8 cellular contexts compared by ENCODE assay signal in genomic region chr19:36140289-36141038, GRCh38. TPM values are rescaled to one million over a fixed set of nuclear protein-coding genes. Genes with fewer than 3 reads are reported as not detected.
DNase-seq lines count a peak whose midpoint lies in the region; ATAC-seq and TF ChIP-seq lines count a peak whose summit lies in the region.

No MANE protein-coding gene starts in this region.

- POLR2A ChIA-PET in HCT116 (lab: Charles Lee), result interaction anchor here (1.0 to 3.0 kb wide), 3 partner anchors 9 to 25 kb away, joined by 3 to 19 read pairs (median 9); partner anchors contain the start of genes POLR2I and TBCB
- POLR2A ChIA-PET in activated CD4-positive, alpha-beta memory T cell treated with anti-CD3 and anti-CD28 coated beads, Interleukin-2, amount 10 ng/mL, durations not matched to agents 7 days and 5 days (lab: Charles Lee), result interaction anchor here (0.7 to 2.0 kb wide), 10 partner anchors 10 to 237 kb away, joined by 3 to 43 read pairs (median 5); partner anchors contain the start of genes POLR2I, TBCB, WDR62 and ZNF146

- H3K36me3 ChIP-seq in HCT116 (ENCODE audit: control insufficient read depth in 1 of 2, insufficient read depth in 2 of 2, low read length in 2 of 2) (peaks cover 22 to 24% of the 10 kb centered on the region in 2 experiments), stomach smooth muscle (ENCODE audit: control insufficient read depth in 2 of 2, insufficient read depth in 2 of 2, low read length in 2 of 2) (peaks cover 12 to 14% of the 10 kb centered on the region in 2 donors)

- no peaks in the 10 kb centered on the region for H3K9me2 ChIP-seq in HCT116 (ENCODE audit: insufficient read depth)

- H2AFZ ChIP-seq in HCT116 (ENCODE audit: low read depth, low read length, poor library complexity, severe bottlenecking), result no peak overlapping the region

- TSS peak; percentile 78 for BruUV-seq in HCT116 (replicated peaks; lab: Mats Ljungman, UMichigan)

- H3K79me2 ChIP-seq in HCT116 (ENCODE audit: insufficient read depth, low read length), result peaks cover 33% of the 10 kb centered on the region

- H4K20me1 ChIP-seq in HCT116 (ENCODE audit: insufficient read depth), result peaks cover 6% of the 10 kb centered on the region; the same call in 1 of the 2 replicates

- no peaks in the 10 kb centered on the region for H3K9me3 ChIP-seq in HCT116 (ENCODE audit: control insufficient read depth in 1 of 2, insufficient read depth in 1 of 2, low read depth in 1 of 2, low read length in 2 of 2)
- no peaks in the 10 kb centered on the region for H3K9me3 ChIP-seq in stomach smooth muscle (ENCODE audit: control insufficient read depth in 2 of 2, low read length in 2 of 2)

- peak overlapping the region; percentile 96 for H3K4me2 ChIP-seq in HCT116 (ENCODE audit: low read length)

- TF ChIP-seq RAD21 in HCT116 (IDR thresholded peaks at IDR 0.05; ENCODE audit: low read depth), result no peak

- DNase-seq in Daoy (ENCODE audit: low read depth) (peak; percentile 79), HCT116 (ENCODE audit: low read depth, low spot score) (no peak), NCI-H446 (lab: John Stamatoyannopoulos, UW) (peak; percentile 49 to 55), epithelial cell of esophagus (ENCODE audit: low read depth) (peak; percentile 56), midbrain (lab: John Stamatoyannopoulos, UW) (peak; percentile 70), middle frontal gyrus (ENCODE audit: extremely low spot score, low spot score) (no peak)
- DNase-seq in activated CD4-positive, alpha-beta memory T cell treated with anti-CD3 and anti-CD28 coated beads, Interleukin-2, amount 10 ng/mL, durations not matched to agents 7 days and 5 days, result no peak

- no peaks in the 10 kb centered on the region for H3K9me3 Mint-ChIP-seq in activated CD4-positive, alpha-beta memory T cell treated with anti-CD3 and anti-CD28 coated beads, Interleukin-2, amount 10 ng/mL, durations not matched to agents 7 days and 5 days

- peaks cover 38% of the 10 kb centered on the region for H3K36me3 Mint-ChIP-seq in activated CD4-positive, alpha-beta memory T cell treated with anti-CD3 and anti-CD28 coated beads, Interleukin-2, amount 10 ng/mL, durations not matched to agents 7 days and 5 days (ENCODE audit: low read depth)

- no peaks in the 10 kb centered on the region for H3K27me3 Mint-ChIP-seq in activated CD4-positive, alpha-beta memory T cell treated with anti-CD3 and anti-CD28 coated beads, Interleukin-2, amount 10 ng/mL, durations not matched to agents 7 days and 5 days

- TF ChIP-seq CTCF in HCT116 (IDR thresholded peaks at IDR 0.05 in 2 of 3, conservative IDR thresholded peaks at IDR 0.05 in 1 of 3; ENCODE audit: borderline replicate concordance in 1 of 3, insufficient read depth in 1 of 3, low read depth in 2 of 3, low read length in 2 of 3) (no peak), epithelial cell of esophagus (IDR thresholded peaks at IDR 0.05; ENCODE audit: insufficient read depth, low read depth, low read length, missing control alignments) (no peak)

- CTCF ChIA-PET in HCT116 (lab: Charles Lee), result interaction anchor here (1.0 to 1.1 kb wide), 2 partner anchors 10 to 13 kb away, joined by 3 to 6 read pairs; no protein-coding TSS in a partner anchor
- CTCF ChIA-PET in activated CD4-positive, alpha-beta memory T cell treated with anti-CD3 and anti-CD28 coated beads, Interleukin-2, amount 10 ng/mL, durations not matched to agents 7 days and 5 days (lab: Charles Lee), result interaction anchor here (0.8 to 1.5 kb wide), 4 partner anchors 13 to 74 kb away, joined by 3 to 12 read pairs (median 4); partner anchors contain the start of genes ZNF146 and ZNF565

- H3K4me3 Mint-ChIP-seq in activated CD4-positive, alpha-beta memory T cell treated with anti-CD3 and anti-CD28 coated beads, Interleukin-2, amount 10 ng/mL, durations not matched to agents 7 days and 5 days, result peak overlapping the region; percentile 92

- H3K27ac Mint-ChIP-seq in activated CD4-positive, alpha-beta memory T cell treated with anti-CD3 and anti-CD28 coated beads, Interleukin-2, amount 10 ng/mL, durations not matched to agents 7 days and 5 days, result peak overlapping the region; percentile 98

- H3K4me3 ChIP-seq in HCT116 (replicated peaks in 1 of 2; ENCODE audit: low read depth in 1 of 2, low read length in 2 of 2), result peak overlapping the region; percentile 87 to 94
- H3K4me3 ChIP-seq in epithelial cell of esophagus (ENCODE audit: low read length), result peak overlapping the region; percentile 99
- peak overlapping the region; percentile 96 to 98 for H3K4me3 ChIP-seq in stomach smooth muscle (ENCODE audit: low read length in 2 of 2)

- H3K9ac ChIP-seq in HCT116 (ENCODE audit: low read length) (peak overlapping the region; percentile 99), stomach smooth muscle (ENCODE audit: low read length in 2 of 2) (peak overlapping the region; percentile 99 to 100)

- RAD21 ChIA-PET in HCT116 (lab: Charles Lee; ENCODE audit: low non-redundant PET in 1 of 2, low total read pairs in 2 of 2, uncharacterized antibody in 2 of 2, unreplicated experiment in 2 of 2), result interaction anchor here in 1 of 2 experiments (1.2 kb wide), 1 partner anchor 13 kb away, joined by 3 read pairs; no protein-coding TSS in a partner anchor

- H3K4me1 ChIP-seq in HCT116 (ENCODE audit: control insufficient read depth in 1 of 2, insufficient read depth in 2 of 2, low read length in 2 of 2), result peaks cover 41 to 53% of the 10 kb centered on the region in 2 experiments
- H3K4me1 ChIP-seq in stomach smooth muscle (ENCODE audit: control insufficient read depth, insufficient read depth, low read length), result peaks cover 22% of the 10 kb centered on the region

- H3K27ac ChIP-seq in HCT116 (ENCODE audit: low read depth, low read length) (peak overlapping the region; percentile 98), stomach smooth muscle (ENCODE audit: low read length) (peak overlapping the region; percentile 99)

- peaks cover 46% of the 10 kb centered on the region for H3K4me1 Mint-ChIP-seq in activated CD4-positive, alpha-beta memory T cell treated with anti-CD3 and anti-CD28 coated beads, Interleukin-2, amount 10 ng/mL, durations not matched to agents 7 days and 5 days

- intact Hi-C loops in HCT116 (cut with micrococcal nuclease), result no loop called here

- H3K27me3 ChIP-seq in HCT116 (ENCODE audit: insufficient read depth, low read length), result no peaks in the 10 kb centered on the region
- no peaks in the 10 kb centered on the region for H3K27me3 ChIP-seq in stomach smooth muscle (ENCODE audit: control insufficient read depth in 1 of 2, insufficient read depth in 2 of 2, low read length in 2 of 2)

- TF ChIP-seq POLR2A in HCT116 (IDR thresholded peaks at IDR 0.05; ENCODE audit: borderline replicate concordance, extremely low read depth, insufficient read depth, insufficient read length), result no peak

- peak; percentile 7 for ATAC-seq in HCT116

TF ChIP-seq in HCT116, 20 proteins besides CTCF, POLR2A, EP300 and RAD21:
- no peak for TF ChIP-seq CEBPB (IDR thresholded peaks at IDR 0.05; ENCODE audit: low read depth)
- peak; percentile 29; the same call in 1 of the 2 replicates for TF ChIP-seq EGR1 (IDR thresholded peaks at IDR 0.05; ENCODE audit: low read depth)
- peak; percentile 58; the same call in 1 of the 2 replicates for TF ChIP-seq MAX (IDR thresholded peaks at IDR 0.05)
- no peak; the same call in 1 of the 2 replicates for TF ChIP-seq SIN3A (IDR thresholded peaks at IDR 0.05; ENCODE audit: low read depth)

RNA-seq across cellular contexts. Expression of gene CAPNS1, which starts 0.6 kb away (rescaled TPM):
- total RNA-seq in Daoy (2014; rRNA removed; shearing (Covaris generic)), result 122 and 257 TPM in 2 replicates
- total RNA-seq in HCT116 (2021; ENCODE audit: unreplicated experiment), result 621 TPM
- 915 and 990 TPM in 2 replicates for polyA plus RNA-seq in HCT116 (2012)
- total RNA-seq in activated CD4-positive, alpha-beta memory T cell treated with anti-CD3 and anti-CD28 coated beads, Interleukin-2, amount 10 ng/mL, durations not matched to agents 7 days and 5 days, result 100 to 1,000 TPM; 520 to 539 TPM

RNA-seq across cellular contexts. Expression of gene COX7A1, which starts 11.8 kb away (rescaled TPM):
- total RNA-seq in Daoy (2014; rRNA removed; shearing (Covaris generic)), result not detected in 2 replicates
- not detected for total RNA-seq in HCT116 (2021; ENCODE audit: unreplicated experiment)
- 0.24 and 0.43 TPM in 2 replicates for polyA plus RNA-seq in HCT116 (2012)
- not detected for total RNA-seq in activated CD4-positive, alpha-beta memory T cell treated with anti-CD3 and anti-CD28 coated beads, Interleukin-2, amount 10 ng/mL, durations not matched to agents 7 days and 5 days

RNA-seq across cellular contexts. Expression of gene TBCB, which starts 25.2 kb away (rescaled TPM):
- 354 and 373 TPM in 2 replicates for total RNA-seq in Daoy (2014; rRNA removed; shearing (Covaris generic))
- total RNA-seq in HCT116 (2021; ENCODE audit: unreplicated experiment), result 141 TPM
- 184 and 198 TPM in 2 replicates for polyA plus RNA-seq in HCT116 (2012)
- total RNA-seq in activated CD4-positive, alpha-beta memory T cell treated with anti-CD3 and anti-CD28 coated beads, Interleukin-2, amount 10 ng/mL, durations not matched to agents 7 days and 5 days, result 100 to 1,000 TPM; 185 to 200 TPM

RNA-seq across cellular contexts. Expression of gene POLR2I, which starts 25.8 kb away (rescaled TPM):
- total RNA-seq in Daoy (2014; rRNA removed; shearing (Covaris generic)), result 68.9 and 105 TPM in 2 replicates
- 108 TPM for total RNA-seq in HCT116 (2021; ENCODE audit: unreplicated experiment)
- polyA plus RNA-seq in HCT116 (2012), result 264 and 295 TPM in 2 replicates
- 10 to 100 TPM; 47.3 to 57.4 TPM for total RNA-seq in activated CD4-positive, alpha-beta memory T cell treated with anti-CD3 and anti-CD28 coated beads, Interleukin-2, amount 10 ng/mL, durations not matched to agents 7 days and 5 days

RNA-seq across cellular contexts. Expression of gene OVOL3, which starts 29.5 kb away (rescaled TPM):
- total RNA-seq in Daoy (2014; rRNA removed; shearing (Covaris generic)), result not detected in 2 replicates
- not detected for total RNA-seq in HCT116 (2021; ENCODE audit: unreplicated experiment)
- 0.21 TPM in 1 of 2 replicates, not detected in the other for polyA plus RNA-seq in HCT116 (2012)
- total RNA-seq in activated CD4-positive, alpha-beta memory T cell treated with anti-CD3 and anti-CD28 coated beads, Interleukin-2, amount 10 ng/mL, durations not matched to agents 7 days and 5 days, result not detected

Comparison
In these comparisons a context has a peak if more than half of its experiments do, and no peak if none do; other contexts are left out.
1. DNase-seq: peak in Daoy (single experiment), NCI-H446 (2 of 2), epithelial cell of esophagus (single experiment) and midbrain (single experiment); none in HCT116 (single experiment), activated CD4-positive, alpha-beta memory T cell treated with anti-CD3 and anti-CD28 coated beads, Interleukin-2, amount 10 ng/mL, durations not matched to agents 7 days and 5 days (single experiment) and middle frontal gyrus (single experiment).
2. Peak in every context shown above with its lines, with median percentiles within 50 percentile points of each other: H3K4me3 ChIP-seq.